Comparison of ENCODE assay signal across 29 cellular contexts in the genomic region with DNA sequence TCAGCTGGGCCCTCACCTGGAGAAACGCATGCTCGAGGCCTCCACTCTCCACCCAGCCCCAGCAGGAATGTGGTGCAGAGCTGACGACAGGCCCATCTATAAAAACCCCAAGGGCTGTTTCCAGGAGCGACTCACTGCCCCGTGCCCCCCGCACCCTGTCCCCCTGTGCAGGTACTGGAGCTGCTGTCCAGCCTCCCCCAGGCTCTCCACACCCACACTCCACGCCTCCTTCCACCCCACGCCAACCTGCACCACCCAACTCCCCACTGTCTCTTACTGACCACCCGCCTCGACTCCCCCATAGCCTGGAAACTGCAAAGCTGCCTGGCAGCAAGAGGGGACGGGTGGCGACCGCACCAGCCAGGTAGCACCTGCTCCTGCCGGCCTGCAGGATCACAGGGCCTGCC. TPM values are rescaled to one million over a fixed set of nuclear protein-coding genes. Genes with fewer than 3 reads are reported as not detected.
DNase-seq lines count a peak whose midpoint lies in the region; ATAC-seq and TF ChIP-seq lines count a peak whose summit lies in the region.
"Had no signal": no experiment of that assay in that cellular context is flagged by ENCODE, and none has a peak within 500 bp of the region (broad histone marks: within the 10 kb centered on the region; RNA-seq: fewer than 3 reads in every experiment).

No MANE protein-coding gene starts in this region.

- TF ChIP-seq CTCF in left ventricle myocardium inferior (IDR thresholded peaks at IDR 0.05; ENCODE audit: borderline replicate concordance) (no peak), esophagus muscularis mucosa (IDR thresholded peaks at IDR 0.05) (no peak), mucosa of descending colon (IDR thresholded peaks at IDR 0.05) (no peak), PC-9 (conservative IDR thresholded peaks at IDR 0.05) (no peak)

- H3K4me1 Mint-ChIP-seq in naive thymus-derived CD4-positive, alpha-beta T cell: no peaks in the 10 kb centered on the region
- H3K4me1 Mint-ChIP-seq: activated naive CD4-positive, alpha-beta T cell treated with anti-CD3 and anti-CD28 coated beads, Interleukin-2, amount 50 U/mL, for 24 hours; stimulated activated effector memory CD8-positive, alpha-beta T cell treated with anti-CD3 and anti-CD28 coated beads, Interleukin-12 subunit alpha, Interleukin-12 subunit beta, amount 100 ng/mL, for 72 hours had no signal

- H3K4me2 ChIP-seq in PC-9: no peak overlapping the region
- H3K4me2 ChIP-seq: A549 had no signal

- no peak for TF ChIP-seq POLR2A in esophagus muscularis mucosa (IDR thresholded peaks at IDR 0.05; ENCODE audit: low read depth)

- peaks cover 0 to 4% (median 0%) of the 10 kb centered on the region in 5 donors for H3K27me3 Mint-ChIP-seq in naive thymus-derived CD4-positive, alpha-beta T cell
- H3K27me3 Mint-ChIP-seq: activated naive CD4-positive, alpha-beta T cell treated with anti-CD3 and anti-CD28 coated beads, Interleukin-2, amount 50 U/mL, for 24 hours; CD4-positive, CD25-positive, alpha-beta regulatory T cell; progenitor cell of endocrine pancreas had no signal

- H3K27ac ChIP-seq in left ventricle myocardium inferior (replicated peaks) (no peak overlapping the region), esophagus muscularis mucosa (replicated peaks in 1 of 4) (peak overlapping the region; percentile 10 to 91 (median 34)), PC-9 (no peak overlapping the region)
- H3K27ac ChIP-seq in naive thymus-derived CD4-positive, alpha-beta T cell (ENCODE audit: low read depth, low read length): no peak overlapping the region
- H3K27ac ChIP-seq: A549, brain microvascular endothelial cell, gastrocnemius medialis, WERI-Rb-1 had no signal

- H3K27ac Mint-ChIP-seq in naive thymus-derived CD4-positive, alpha-beta T cell: no peak overlapping the region
- H3K27ac Mint-ChIP-seq: activated naive CD4-positive, alpha-beta T cell treated with anti-CD3 and anti-CD28 coated beads, Interleukin-2, amount 50 U/mL, for 24 hours; activated T-helper 2 cell treated with anti-CD3 and anti-CD28 coated beads, Interferon-gamma antibody, Interleukin-2, Interleukin-4, amounts not matched to agents 10 μg/mL and 5 μg/mL and 100 μg/mL, durations not matched to agents 14 hours and 24 hours and 36 hours; CD4-positive, CD25-positive, alpha-beta regulatory T cell; stimulated activated effector memory CD8-positive, alpha-beta T cell treated with anti-CD3 and anti-CD28 coated beads, Interleukin-12 subunit alpha, Interleukin-12 subunit beta, amount 100 ng/mL, for 72 hours; T-helper 2 cell treated with Interferon-gamma antibody and Interleukin-4, amounts not matched to agents 5 μg/mL and 100 μg/mL, for 36 hours had no signal

- intact Hi-C loops in cardiac septum (cut with DNase I) (no loop called here), left ventricle myocardium inferior (cut with micrococcal nuclease) (no loop called here), esophagus muscularis mucosa (cut with DNase I) (no loop called here), mucosa of descending colon (cut with DNase I, micrococcal nuclease) (no loop called here), PC-9 (cut with micrococcal nuclease; ENCODE audit: unreplicated experiment) (no loop called here)
- intact Hi-C loops in naive thymus-derived CD4-positive, alpha-beta T cell (cut with micrococcal nuclease): no loop called here

- H3K36me3 Mint-ChIP-seq in naive thymus-derived CD4-positive, alpha-beta T cell: peaks cover 0 to 3% (median 0%) of the 10 kb centered on the region in 5 donors
- H3K36me3 Mint-ChIP-seq: activated naive CD4-positive, alpha-beta T cell treated with anti-CD3 and anti-CD28 coated beads, Interleukin-2, amount 50 U/mL, for 24 hours; CD4-positive, CD25-positive, alpha-beta regulatory T cell; stimulated activated effector memory CD8-positive, alpha-beta T cell treated with anti-CD3 and anti-CD28 coated beads, Interleukin-12 subunit alpha, Interleukin-12 subunit beta, amount 100 ng/mL, for 72 hours had no signal

- H3K36me3 ChIP-seq in left ventricle myocardium inferior: peaks cover 6% of the 10 kb centered on the region
- H3K36me3 ChIP-seq in esophagus muscularis mucosa: no peaks in the 10 kb centered on the region
- no peaks in the 10 kb centered on the region for H3K36me3 ChIP-seq in mucosa of descending colon (ENCODE audit: low read depth)
- no peaks in the 10 kb centered on the region for H3K36me3 ChIP-seq in naive thymus-derived CD4-positive, alpha-beta T cell (ENCODE audit: control insufficient read depth in 2 of 3, insufficient read depth in 3 of 3, low read length in 3 of 3)
- no peaks in the 10 kb centered on the region for H3K36me3 ChIP-seq in PC-9 (ENCODE audit: low read depth)
- H3K36me3 ChIP-seq: brain microvascular endothelial cell, gastrocnemius medialis, WERI-Rb-1 had no signal

- no peaks in the 10 kb centered on the region for H3K9me2 ChIP-seq in PC-9 (ENCODE audit: insufficient read depth)

- peaks cover 0 to 6% (median 0%) of the 10 kb centered on the region in 11 donors for H3K9me3 Mint-ChIP-seq in naive thymus-derived CD4-positive, alpha-beta T cell
- H3K9me3 Mint-ChIP-seq: activated naive CD4-positive, alpha-beta T cell treated with anti-CD3 and anti-CD28 coated beads, Interleukin-2, amount 50 U/mL, for 24 hours; activated T-helper 2 cell treated with anti-CD3 and anti-CD28 coated beads, Interferon-gamma antibody, Interleukin-2, Interleukin-4, amounts not matched to agents 10 μg/mL and 5 μg/mL and 100 μg/mL, durations not matched to agents 14 hours and 24 hours and 36 hours; CD4-positive, CD25-positive, alpha-beta regulatory T cell; stimulated activated effector memory CD8-positive, alpha-beta T cell treated with anti-CD3 and anti-CD28 coated beads, Interleukin-12 subunit alpha, Interleukin-12 subunit beta, amount 100 ng/mL, for 72 hours; T-helper 2 cell treated with Interferon-gamma antibody and Interleukin-4, amounts not matched to agents 5 μg/mL and 100 μg/mL, for 36 hours had no signal

- no peak for TF ChIP-seq EP300 in esophagus muscularis mucosa (IDR thresholded peaks at IDR 0.05)

- no peak overlapping the region for H3K4me3 Mint-ChIP-seq in naive thymus-derived CD4-positive, alpha-beta T cell
- H3K4me3 Mint-ChIP-seq: activated naive CD4-positive, alpha-beta T cell treated with anti-CD3 and anti-CD28 coated beads, Interleukin-2, amount 50 U/mL, for 24 hours; CD4-positive, CD25-positive, alpha-beta regulatory T cell; stimulated activated effector memory CD8-positive, alpha-beta T cell treated with anti-CD3 and anti-CD28 coated beads, Interleukin-12 subunit alpha, Interleukin-12 subunit beta, amount 100 ng/mL, for 72 hours; T-helper 2 cell treated with Interferon-gamma antibody and Interleukin-4, amounts not matched to agents 5 μg/mL and 100 μg/mL, for 36 hours had no signal

- H3F3A ChIP-seq in PC-9 (ENCODE audit: insufficient read depth, low read depth): no peaks in the 10 kb centered on the region

- no peak overlapping the region for H3K4me3 ChIP-seq in left ventricle myocardium inferior
- H3K4me3 ChIP-seq in esophagus muscularis mucosa: no peak overlapping the region
- H3K4me3 ChIP-seq in mucosa of descending colon: no peak overlapping the region
- H3K4me3 ChIP-seq in naive thymus-derived CD4-positive, alpha-beta T cell (ENCODE audit: low read length): no peak overlapping the region
- no peak overlapping the region for H3K4me3 ChIP-seq in PC-9
- H3K4me3 ChIP-seq: A549, gastrocnemius medialis had no signal

- H3K9me3 ChIP-seq in left ventricle myocardium inferior (replicated peaks): peaks cover 22% of the 10 kb centered on the region
- H3K9me3 ChIP-seq in esophagus muscularis mucosa: peaks cover 0 to 21% (median 10%) of the 10 kb centered on the region in 4 donors
- peaks cover 7% of the 10 kb centered on the region for H3K9me3 ChIP-seq in mucosa of descending colon
- H3K9me3 ChIP-seq in naive thymus-derived CD4-positive, alpha-beta T cell (ENCODE audit: control insufficient read depth in 2 of 3, low read length in 3 of 3): no peaks in the 10 kb centered on the region
- no peaks in the 10 kb centered on the region for H3K9me3 ChIP-seq in PC-9 (ENCODE audit: insufficient read depth, low read depth)

- POLR2A ChIA-PET in naive thymus-derived CD4-positive, alpha-beta T cell (lab: Charles Lee): no interaction called here
- POLR2A ChIA-PET in PC-9 (lab: Charles Lee; ENCODE audit: unreplicated experiment): no interaction called here

- CTCF ChIA-PET in naive thymus-derived CD4-positive, alpha-beta T cell (lab: Charles Lee): interaction anchor here (0.6 kb wide), 1 partner anchor 1639 kb away, joined by 3 read pairs; no protein-coding TSS in a partner anchor
- CTCF ChIA-PET in PC-9 (lab: Charles Lee): no interaction called here

- H2AFZ ChIP-seq in PC-9: no peak overlapping the region

- H3K4me1 ChIP-seq in left ventricle myocardium inferior: peaks cover 34% of the 10 kb centered on the region
- H3K4me1 ChIP-seq in esophagus muscularis mucosa: peaks cover 24 to 60% (median 41%) of the 10 kb centered on the region in 4 donors
- peaks cover 16% of the 10 kb centered on the region for H3K4me1 ChIP-seq in mucosa of descending colon (ENCODE audit: low read depth)
- no peaks in the 10 kb centered on the region for H3K4me1 ChIP-seq in naive thymus-derived CD4-positive, alpha-beta T cell (ENCODE audit: control insufficient read depth in 2 of 2, insufficient read depth in 2 of 2, low read length in 2 of 2)
- no peaks in the 10 kb centered on the region for H3K4me1 ChIP-seq in PC-9 (replicated peaks; ENCODE audit: insufficient read depth)

- DNase-seq in cardiac septum (ENCODE audit: low spot score): peak; percentile 68
- no peak for DNase-seq in left ventricle myocardium inferior
- DNase-seq in esophagus muscularis mucosa (ENCODE audit: extremely low spot score): no peak
- peak in 2 of 3 donors; percentile 28 to 35 for DNase-seq in mucosa of descending colon
- DNase-seq in activated effector memory CD4-positive, alpha-beta T cell treated with Interleukin-2 at 50 U/mL for 16 hours: no peak
- DNase-seq in naive thymus-derived CD4-positive, alpha-beta T cell: no peak
- no peak for DNase-seq in stimulated activated naive CD4-positive, alpha-beta T cell treated with Interleukin-2 at 50 U/mL for 16 hours (lab: John Stamatoyannopoulos, UW)
- no peak for DNase-seq in PC-9
- DNase-seq: activated CD4-positive, alpha-beta T cell treated with anti-CD3 and anti-CD28 coated beads for 48 hours; activated CD8-positive, alpha-beta memory T cell treated with anti-CD3 and anti-CD28 coated beads for 24 hours; activated T-cell treated with anti-CD3 and anti-CD28 coated beads for 4 hours; amniotic stem cell; brain microvascular endothelial cell; CD4-positive, CD25-positive, alpha-beta regulatory T cell; EL; gastrocnemius medialis; hippocampal formation; Karpas-422; left colon; NCI-H2029 treated with DMSO at 0.1 percent for 48 hours; NCI-H526; stimulated activated CD4-positive, alpha-beta T cell treated with anti-CD3 and anti-CD28 coated beads, Interleukin-4, amount 100 ng/mL, for 24 hours; WERI-Rb-1 had no signal

- H3K27me3 ChIP-seq in left ventricle myocardium inferior (ENCODE audit: low read depth) (no peaks in the 10 kb centered on the region), esophagus muscularis mucosa (no peaks in the 10 kb centered on the region), PC-9 (ENCODE audit: insufficient read depth, low read depth) (peaks cover 27% of the 10 kb centered on the region)
- H3K27me3 ChIP-seq in naive thymus-derived CD4-positive, alpha-beta T cell (ENCODE audit: control insufficient read depth in 2 of 2, insufficient read depth in 2 of 2, low read length in 2 of 2): no peaks in the 10 kb centered on the region
- H3K27me3 ChIP-seq: brain microvascular endothelial cell, gastrocnemius medialis had no signal

- no peaks in the 10 kb centered on the region for H4K20me1 ChIP-seq in PC-9 (ENCODE audit: insufficient read depth)

- no peaks in the 10 kb centered on the region for H3K79me2 ChIP-seq in PC-9 (ENCODE audit: low read depth)

- 96% methylated on average over 11 of the region's 14 CpGs for WGBS in esophagus muscularis mucosa

- BruUV-seq in PC-9 (replicated peaks; lab: Mats Ljungman, UMichigan): no TSS peak

- no peak for ATAC-seq in mucosa of descending colon
- no peak for ATAC-seq in naive thymus-derived CD4-positive, alpha-beta T cell
- ATAC-seq: gastrocnemius medialis; left colon; stimulated activated effector memory CD8-positive, alpha-beta T cell treated with anti-CD3 and anti-CD28 coated beads, Interleukin-12 subunit alpha, Interleukin-12 subunit beta, amount 100 ng/mL, for 72 hours had no signal

RNA-seq across cellular contexts. Expression of a gene that starts 43.3 kb away (rescaled TPM):
- total RNA-seq in cardiac septum (28.8 TPM), left ventricle myocardium inferior (30.8 TPM), esophagus muscularis mucosa (10 to 100 TPM; 38.6 to 66.4 (median 55.7) TPM), mucosa of descending colon (10 to 100 TPM in 1 of 3 donors, 1 to 10 TPM in 2; 8.0 to 72.0 (median 8.5) TPM), PC-9 (2021) (0.83 and 1.1 TPM in 2 replicates)
- 1 to 10 TPM; 3.7 to 8.7 (median 7.4) TPM for total RNA-seq in naive thymus-derived CD4-positive, alpha-beta T cell
- 1 to 10 TPM; 1.1 to 2.9 TPM for polyA plus RNA-seq in naive thymus-derived CD4-positive, alpha-beta T cell

Comparison
In these comparisons a context has a peak if more than half of its experiments do, and no peak if none do; other contexts are left out.
1. DNase-seq: peak in cardiac septum (single experiment) and mucosa of descending colon (2 of 3); none in left ventricle myocardium inferior (single experiment), esophagus muscularis mucosa (single experiment), activated effector memory CD4-positive, alpha-beta T cell treated with Interleukin-2 at 50 U/mL for 16 hours (single experiment), naive thymus-derived CD4-positive, alpha-beta T cell (0 of 9), stimulated activated naive CD4-positive, alpha-beta T cell treated with Interleukin-2 at 50 U/mL for 16 hours (single experiment) and PC-9 (0 of 2).
2. H3K27ac ChIP-seq: peak in esophagus muscularis mucosa (4 of 4); none in left ventricle myocardium inferior (single experiment), naive thymus-derived CD4-positive, alpha-beta T cell (single experiment) and PC-9 (single experiment).